Comparison of ENCODE assay signal across 9 cellular contexts in the genomic region with DNA sequence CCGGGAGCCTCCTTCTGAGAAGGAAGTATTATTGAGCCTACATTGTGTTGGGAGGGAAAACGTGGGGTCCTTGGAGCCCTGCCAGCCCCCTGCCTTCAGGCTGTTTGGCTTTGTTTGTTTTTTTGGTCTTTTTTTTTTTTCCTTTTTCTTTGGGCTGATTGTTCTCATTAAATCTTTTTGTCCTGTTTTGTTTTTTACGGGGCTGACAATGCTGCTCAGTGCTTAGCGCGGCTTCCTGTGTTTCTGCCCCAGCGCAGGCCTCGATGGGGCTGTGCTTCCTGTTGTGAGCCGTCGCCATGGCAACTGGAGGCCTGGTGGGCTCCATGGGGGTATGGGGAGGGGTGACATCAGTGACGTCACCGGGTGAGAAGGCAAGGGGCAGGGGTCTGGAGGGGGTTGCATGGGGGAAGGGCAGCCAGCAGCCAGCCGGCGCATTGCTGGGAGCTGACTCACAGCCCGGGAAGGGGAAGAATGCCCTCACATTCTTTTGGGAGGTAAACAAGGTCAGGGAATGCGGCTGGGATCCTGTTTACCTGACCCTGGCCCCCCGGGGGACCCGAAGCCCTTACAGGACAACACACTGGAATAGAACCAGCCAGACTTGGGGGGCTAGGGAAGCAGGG. TPM values are rescaled to one million over a fixed set of nuclear protein-coding genes. Genes with fewer than 3 reads are reported as not detected.
DNase-seq lines count a peak whose midpoint lies in the region; ATAC-seq and TF ChIP-seq lines count a peak whose summit lies in the region.
"Had no signal": no experiment of that assay in that cellular context is flagged by ENCODE, and none has a peak within 500 bp of the region (broad histone marks: within the 10 kb centered on the region; RNA-seq: fewer than 3 reads in every experiment).

No MANE protein-coding gene starts in this region.

- peak overlapping the region; percentile 44 to 79 (median 63) for H3K4me3 Mint-ChIP-seq in naive B cell

- intact Hi-C loops in esophagus squamous epithelium (cut with DNase I): no loop called here

- H3K9me3 ChIP-seq in esophagus squamous epithelium: no peaks in the 10 kb centered on the region

- 5 to 10% methylated on average over 11 to 13 of the region's 17 CpGs for WGBS in esophagus squamous epithelium, 2 donors

- no peaks in the 10 kb centered on the region for H3K36me3 Mint-ChIP-seq in naive B cell

- H3K4me3 ChIP-seq in esophagus squamous epithelium: peak overlapping the region in 1 of 4 donors; percentile 9

- peaks cover 0 to 1% (median 0%) of the 10 kb centered on the region in 7 donors for H3K9me3 Mint-ChIP-seq in naive B cell

- peak; percentile 54 for DNase-seq in COR-L47 (lab: John Stamatoyannopoulos, UW)
- DNase-seq in NCI-H146 (lab: John Stamatoyannopoulos, UW): peak; percentile 64
- DNase-seq in activated T-cell treated with anti-CD3 and anti-CD28 coated beads, Interleukin-2, amount 50 U/mL, for 48 hours: peak; percentile 58 to 62
- DNase-seq in esophagus squamous epithelium (lab: John Stamatoyannopoulos, UW): no peak
- peak; percentile 63 for DNase-seq in naive B cell
- DNase-seq in stimulated activated naive CD8-positive, alpha-beta T cell treated with anti-CD3 and anti-CD28 coated beads, Interleukin-15, Interleukin-2, amounts not matched to agents 100 U/mL and 50 U/mL, for 24 hours: peak; percentile 70
- no peak for DNase-seq in NCI-H446 treated with DMSO at 0.1 percent for 48 hours (lab: John Stamatoyannopoulos, UW)

- H3K4me1 ChIP-seq in esophagus squamous epithelium: peaks cover 26 to 89% (median 48%) of the 10 kb centered on the region in 3 donors

- H3K4me1 Mint-ChIP-seq in naive B cell: peaks cover 39 to 44% (median 40%) of the 10 kb centered on the region in 3 donors

- H3K27ac Mint-ChIP-seq in naive B cell: peak overlapping the region; percentile 72 to 94 (median 92)

- H3K36me3 ChIP-seq in esophagus squamous epithelium: no peaks in the 10 kb centered on the region

- peaks cover 0 to 6% (median 3%) of the 10 kb centered on the region in 3 donors for H3K27me3 Mint-ChIP-seq in naive B cell

- ATAC-seq in naive B cell (ENCODE audit: low read depth in 2 of 2) (peak; percentile 52 to 56), GM18505 (IDR thresholded peaks at IDR 0.05; ENCODE audit: unreplicated experiment) (no peak)
- ATAC-seq in stimulated activated naive CD8-positive, alpha-beta T cell treated with anti-CD3 and anti-CD28 coated beads, Interleukin-15, Interleukin-2, amounts not matched to agents 100 U/mL and 50 U/mL, for 24 hours: peak; percentile 23

- H3K27me3 ChIP-seq in esophagus squamous epithelium: peaks cover 0 to 5% (median 0%) of the 10 kb centered on the region in 4 donors

- no peak for TF ChIP-seq CTCF in esophagus squamous epithelium (IDR thresholded peaks at IDR 0.05)

- no peak for TF ChIP-seq POLR2A in esophagus squamous epithelium (IDR thresholded peaks at IDR 0.05)
- TF ChIP-seq POLR2A in GM18505 (IDR thresholded peaks at IDR 0.05; ENCODE audit: borderline replicate concordance, extremely low read depth, insufficient read depth, insufficient read length): no peak

- H3K27ac ChIP-seq in esophagus squamous epithelium: peak overlapping the region; percentile 50 to 81 (median 70)
- H3K27ac ChIP-seq: KMS-11 had no signal

RNA-seq across cellular contexts. Expression of a gene that starts 22.1 kb away (rescaled TPM):
- total RNA-seq in esophagus squamous epithelium: 10 to 100 TPM in 3 of 4 donors, 1 to 10 TPM in 1; 4.7 to 56.1 (median 19.5) TPM
- 10 to 100 TPM in 5 of 6 donors, 1 to 10 TPM in 1; 9.9 to 38.5 (median 21.7) TPM for polyA plus RNA-seq in naive B cell (ENCODE audit: low read depth in 6 of 6)

Comparison
In these comparisons a context has a peak if more than half of its experiments do, and no peak if none do; other contexts are left out.
1. DNase-seq: peak in COR-L47 (single experiment), NCI-H146 (single experiment), activated T-cell treated with anti-CD3 and anti-CD28 coated beads, Interleukin-2, amount 50 U/mL, for 48 hours (2 of 2), naive B cell (single experiment) and stimulated activated naive CD8-positive, alpha-beta T cell treated with anti-CD3 and anti-CD28 coated beads, Interleukin-15, Interleukin-2, amounts not matched to agents 100 U/mL and 50 U/mL, for 24 hours (single experiment); none in esophagus squamous epithelium (single experiment) and NCI-H446 treated with DMSO at 0.1 percent for 48 hours (single experiment).